1 cellular context compared by ENCODE assay signal in genomic region chr2:73385486-73386341, GRCh38.
TF ChIP-seq lines count a peak whose summit lies in the region.

TSS of gene ALMS1 (plus strand) at chr2:73385836. CDS start at chr2:73385869, 33 bp downstream.

TF ChIP-seq in K562, 482 proteins besides CTCF, POLR2A, EP300 and RAD21 (continued from another document and continues in another):
- TF ChIP-seq AFF1 (IDR thresholded peaks at IDR 0.05; ENCODE audit: low read depth in 1 of 2, partially characterized antibody in 2 of 2) = no peak
- no peak for TF ChIP-seq KAT7 (CRISPR knock-in tag; IDR thresholded peaks at IDR 0.05; ENCODE audit: borderline replicate concordance)
- TF ChIP-seq CREB5 (CRISPR knock-in tag; IDR thresholded peaks at IDR 0.05) = no peak
- TF ChIP-seq TAF7 (tag; IDR thresholded peaks at IDR 0.05) = peak; percentile 28; the same call in 1 of the 2 replicates
- TF ChIP-seq ZNF134 (CRISPR knock-in tag; conservative IDR thresholded peaks at IDR 0.05) = no peak
- no peak for TF ChIP-seq ZNF518B (CRISPR knock-in tag; IDR thresholded peaks at IDR 0.05)
- no peak for TF ChIP-seq ID3 (CRISPR knock-in tag; IDR thresholded peaks at IDR 0.05)
- no peak for TF ChIP-seq ID3 (tag; IDR thresholded peaks at IDR 0.05)
- TF ChIP-seq LCOR (CRISPR knock-in tag; IDR thresholded peaks at IDR 0.05) = no peak
- no peak for TF ChIP-seq E2F3 (CRISPR knock-in tag; IDR thresholded peaks at IDR 0.05)
- no peak for TF ChIP-seq PATZ1 (CRISPR knock-in tag; IDR thresholded peaks at IDR 0.05; ENCODE audit: borderline replicate concordance)
- TF ChIP-seq KLF1 (tag; IDR thresholded peaks at IDR 0.05) = peak; percentile 52; the same call in 1 of the 2 replicates
- no peak for TF ChIP-seq CUX1 (CRISPR knock-in tag; IDR thresholded peaks at IDR 0.05)
- TF ChIP-seq ZNF76 (CRISPR knock-in tag; IDR thresholded peaks at IDR 0.05; ENCODE audit: borderline replicate concordance) = no peak
- TF ChIP-seq ELK3 (CRISPR knock-in tag; IDR thresholded peaks at IDR 0.05) = no peak
- peak; percentile 54 for TF ChIP-seq SUPT5H (IDR thresholded peaks at IDR 0.05)
- no peak for TF ChIP-seq TRIM24 (IDR thresholded peaks at IDR 0.05)
- TF ChIP-seq YY1 (IDR thresholded peaks at IDR 0.05; ENCODE audit: borderline replicate concordance in 1 of 3, control insufficient read depth in 1 of 3, extremely low read depth in 1 of 3, insufficient read depth in 3 of 3, insufficient read length in 1 of 3, insufficient replicate concordance in 2 of 3, low read depth in 1 of 3, low read length in 2 of 3) = peak; percentile 10 to 61 (median 25)
- TF ChIP-seq GTF2F1 (IDR thresholded peaks at IDR 0.05; ENCODE audit: low read depth, low read length) = 0 out of 2 replicates have a peak, but pooled peaks have one; percentile 30
- peak; percentile 17; the same call in 1 of the 2 replicates for TF ChIP-seq SOX6 (IDR thresholded peaks at IDR 0.05)
- TF ChIP-seq CREBBP (IDR thresholded peaks at IDR 0.05; ENCODE audit: low read depth, low read length) = no peak
- no peak for TF ChIP-seq HNRNPH1 (optimal IDR thresholded peaks at IDR 0.05; ENCODE audit: low read depth, low read length)
- TF ChIP-seq IRF2 (CRISPR knock-in tag; IDR thresholded peaks at IDR 0.05) = no peak
- TF ChIP-seq NCOA1 (IDR thresholded peaks at IDR 0.05; ENCODE audit: low read depth) = no peak
- no peak for TF ChIP-seq SLC30A9 (CRISPR knock-in tag; IDR thresholded peaks at IDR 0.05)
- TF ChIP-seq PHTF2 (CRISPR knock-in tag; IDR thresholded peaks at IDR 0.05) = no peak
- no peak for TF ChIP-seq ZNF584 (CRISPR knock-in tag; IDR thresholded peaks at IDR 0.05; ENCODE audit: low read depth)
- no peak for TF ChIP-seq SMARCA5 (IDR thresholded peaks at IDR 0.05)
- TF ChIP-seq HDAC8 (tag; IDR thresholded peaks at IDR 0.05) = 0 out of 2 replicates have a peak, but pooled peaks have one; percentile 27
- TF ChIP-seq MXI1 (IDR thresholded peaks at IDR 0.05; ENCODE audit: low read depth, low read length) = peak; percentile 85
- TF ChIP-seq HEY1 (CRISPR knock-in tag; IDR thresholded peaks at IDR 0.05; ENCODE audit: borderline replicate concordance) = no peak
- no peak for TF ChIP-seq ZNF589 (CRISPR knock-in tag; IDR thresholded peaks at IDR 0.05; ENCODE audit: low read depth)
- TF ChIP-seq TSHZ1 (CRISPR knock-in tag; IDR thresholded peaks at IDR 0.05) = no peak
- TF ChIP-seq STAT5B (CRISPR knock-in tag; IDR thresholded peaks at IDR 0.05) = no peak
- no peak for TF ChIP-seq ZNF507 (tag; conservative IDR thresholded peaks at IDR 0.05)
- no peak for TF ChIP-seq ZBTB34 (CRISPR knock-in tag; IDR thresholded peaks at IDR 0.05)
- TF ChIP-seq ZNF3 (CRISPR knock-in tag; IDR thresholded peaks at IDR 0.05) = no peak
- TF ChIP-seq ZNF121 (CRISPR knock-in tag; conservative IDR thresholded peaks at IDR 0.05) = no peak
